Comparison of ENCODE assay signal across 23 cellular contexts in genomic region chr10:75355706-75356105, GRCh38.
"Had no signal": no experiment of that assay in that cellular context is flagged by ENCODE, and none has a peak within 500 bp of the region (broad histone marks: within the 10 kb centered on the region; RNA-seq: fewer than 3 reads in every experiment).

No MANE protein-coding gene starts in this region.

- DNase-seq: activated CD4-positive, alpha-beta T cell treated with anti-CD3 and anti-CD28 coated beads, Interleukin-2, amount 10 ng/mL, durations not matched to agents 24 days and 14 days; activated CD4-positive, CD25-positive, alpha-beta regulatory T cell; activated CD8-positive, alpha-beta T cell treated with anti-CD3 and anti-CD28 coated beads, Interleukin-2, amount 10 ng/mL, durations not matched to agents 7 days and 5 days; activated effector memory CD4-positive, alpha-beta T cell treated with Interleukin-2 at 50 U/mL for 16 hours; activated naive CD4-positive, alpha-beta T cell treated with anti-CD3 and anti-CD28 coated beads, Interleukin-2, amount 10 ng/mL, durations not matched to agents 7 days and 5 days; activated naive CD8-positive, alpha-beta T cell treated with anti-CD3 and anti-CD28 coated beads, Interleukin-2, amount 50 U/mL, for 24 hours; activated T-cell treated with anti-CD3 and anti-CD28 coated beads, Interleukin-2, amount 50 U/mL, for 24 hours; aorta; brain microvascular endothelial cell; cortex of kidney; esophagus squamous epithelium; glutamatergic neuron; hippocampal formation; mesenchymal stem cell; stimulated activated CD4-positive, alpha-beta T cell treated with anti-CD3 and anti-CD28 coated beads, Interleukin-4, amount 100 ng/mL, for 24 hours; stomach; T-cell; T-helper 9 cell; trophoblast cell had no signal

- H3K4me3 Mint-ChIP-seq: activated CD4-positive, alpha-beta T cell treated with anti-CD3 and anti-CD28 coated beads, Interleukin-2, amount 10 ng/mL, durations not matched to agents 24 days and 14 days; activated CD8-positive, alpha-beta T cell treated with anti-CD3 and anti-CD28 coated beads, Interleukin-2, amount 10 ng/mL, durations not matched to agents 7 days and 5 days; activated naive CD4-positive, alpha-beta T cell treated with anti-CD3 and anti-CD28 coated beads, Interleukin-2, amount 10 ng/mL, durations not matched to agents 7 days and 5 days; activated naive CD8-positive, alpha-beta T cell treated with anti-CD3 and anti-CD28 coated beads, Interleukin-2, amount 50 U/mL, for 24 hours; activated T-cell treated with anti-CD3 and anti-CD28 coated beads, Interleukin-2, amount 50 U/mL, for 24 hours; natural killer cell treated with Interleukin-12 subunit alpha and Interleukin-12 subunit beta and Interleukin-15 and Interleukin-18, amount 100 ng/mL, for 72 hours; stimulated activated effector memory CD8-positive, alpha-beta T cell treated with anti-CD3 and anti-CD28 coated beads, Interleukin-12 subunit alpha, Interleukin-12 subunit beta, amount 100 ng/mL, for 72 hours; T-cell had no signal

- H3K27ac Mint-ChIP-seq: activated CD4-positive, alpha-beta T cell treated with anti-CD3 and anti-CD28 coated beads, Interleukin-2, amount 10 ng/mL, durations not matched to agents 24 days and 14 days; activated CD8-positive, alpha-beta T cell treated with anti-CD3 and anti-CD28 coated beads, Interleukin-2, amount 10 ng/mL, durations not matched to agents 7 days and 5 days; activated naive CD4-positive, alpha-beta T cell treated with anti-CD3 and anti-CD28 coated beads, Interleukin-2, amount 10 ng/mL, durations not matched to agents 7 days and 5 days; activated naive CD8-positive, alpha-beta T cell treated with anti-CD3 and anti-CD28 coated beads, Interleukin-2, amount 50 U/mL, for 24 hours; activated T-cell treated with anti-CD3 and anti-CD28 coated beads, Interleukin-2, amount 50 U/mL, for 24 hours; natural killer cell treated with Interleukin-12 subunit alpha and Interleukin-12 subunit beta and Interleukin-15 and Interleukin-18, amount 100 ng/mL, for 72 hours; stimulated activated effector memory CD8-positive, alpha-beta T cell treated with anti-CD3 and anti-CD28 coated beads, Interleukin-12 subunit alpha, Interleukin-12 subunit beta, amount 100 ng/mL, for 72 hours; T-cell had no signal

- H3K27me3 Mint-ChIP-seq: activated CD4-positive, alpha-beta T cell treated with anti-CD3 and anti-CD28 coated beads, Interleukin-2, amount 10 ng/mL, durations not matched to agents 24 days and 14 days had no signal

- H3K4me1 Mint-ChIP-seq: activated CD4-positive, alpha-beta T cell treated with anti-CD3 and anti-CD28 coated beads, Interleukin-2, amount 10 ng/mL, durations not matched to agents 24 days and 14 days; activated naive CD4-positive, alpha-beta T cell treated with anti-CD3 and anti-CD28 coated beads, Interleukin-2, amount 10 ng/mL, durations not matched to agents 7 days and 5 days; activated naive CD8-positive, alpha-beta T cell treated with anti-CD3 and anti-CD28 coated beads, Interleukin-2, amount 50 U/mL, for 24 hours; stimulated activated effector memory CD8-positive, alpha-beta T cell treated with anti-CD3 and anti-CD28 coated beads, Interleukin-12 subunit alpha, Interleukin-12 subunit beta, amount 100 ng/mL, for 72 hours; T-cell had no signal

- H3K4me3 ChIP-seq: esophagus squamous epithelium, stomach, vagina had no signal

- H3K9me3 Mint-ChIP-seq: activated CD4-positive, alpha-beta T cell treated with anti-CD3 and anti-CD28 coated beads, Interleukin-2, amount 10 ng/mL, durations not matched to agents 24 days and 14 days; activated naive CD4-positive, alpha-beta T cell treated with anti-CD3 and anti-CD28 coated beads, Interleukin-2, amount 10 ng/mL, durations not matched to agents 7 days and 5 days; activated naive CD8-positive, alpha-beta T cell treated with anti-CD3 and anti-CD28 coated beads, Interleukin-2, amount 50 U/mL, for 24 hours; natural killer cell treated with Interleukin-12 subunit alpha and Interleukin-12 subunit beta and Interleukin-15 and Interleukin-18, amount 100 ng/mL, for 72 hours had no signal

- ATAC-seq: activated CD8-positive, alpha-beta T cell treated with anti-CD3 and anti-CD28 coated beads, Interleukin-2, amount 10 ng/mL, durations not matched to agents 7 days and 5 days; activated naive CD8-positive, alpha-beta T cell treated with anti-CD3 and anti-CD28 coated beads, Interleukin-2, amount 50 U/mL, for 24 hours; natural killer cell treated with Interleukin-12 subunit alpha and Interleukin-12 subunit beta and Interleukin-15 and Interleukin-18, amount 100 ng/mL, for 72 hours; sciatic nerve; stimulated activated effector memory CD8-positive, alpha-beta T cell treated with anti-CD3 and anti-CD28 coated beads, Interleukin-12 subunit alpha, Interleukin-12 subunit beta, amount 100 ng/mL, for 72 hours; T-cell had no signal

- H3K36me3 Mint-ChIP-seq: activated naive CD4-positive, alpha-beta T cell treated with anti-CD3 and anti-CD28 coated beads, Interleukin-2, amount 10 ng/mL, durations not matched to agents 7 days and 5 days; natural killer cell treated with Interleukin-12 subunit alpha and Interleukin-12 subunit beta and Interleukin-15 and Interleukin-18, amount 100 ng/mL, for 72 hours; stimulated activated effector memory CD8-positive, alpha-beta T cell treated with anti-CD3 and anti-CD28 coated beads, Interleukin-12 subunit alpha, Interleukin-12 subunit beta, amount 100 ng/mL, for 72 hours; T-cell had no signal
